In the genomic region with DNA sequence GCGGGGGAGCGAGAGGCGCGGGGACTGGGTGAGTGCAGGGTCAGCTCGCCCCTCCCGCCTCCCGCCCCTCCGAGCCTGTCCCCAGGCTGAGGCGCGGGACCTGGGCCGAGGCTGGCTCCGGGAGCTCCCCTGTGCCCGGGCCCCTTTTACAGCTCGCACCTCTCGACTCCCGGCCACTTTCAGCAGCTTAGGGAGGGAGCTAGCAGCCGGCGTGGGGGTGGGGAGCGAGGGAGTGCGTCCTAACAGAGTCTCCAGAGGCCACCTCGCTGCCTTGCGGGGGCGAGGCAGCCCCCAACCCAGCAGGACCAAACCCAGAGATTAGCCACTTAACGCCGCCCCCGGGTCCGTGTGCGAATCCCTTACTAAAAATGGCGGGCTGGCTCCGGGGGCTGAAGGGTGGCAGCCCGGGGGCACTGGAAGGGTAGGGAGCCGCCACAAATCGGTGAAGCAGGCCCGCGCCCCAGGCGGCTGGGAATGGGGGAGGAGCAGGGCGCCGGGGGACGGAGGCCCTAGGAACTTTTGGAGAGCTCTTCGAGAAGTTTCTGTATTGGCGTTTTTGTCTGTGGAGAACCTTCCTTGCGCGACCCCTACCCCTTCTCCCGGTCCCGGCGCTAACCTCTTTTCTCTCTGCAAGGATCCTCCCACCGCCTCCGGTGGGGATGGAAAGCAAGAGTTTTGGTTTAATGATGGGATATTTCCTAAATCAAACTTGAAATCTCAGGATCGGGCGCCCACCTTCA, we compare ENCODE assay signal across 8 cellular contexts. TPM values are rescaled to one million over a fixed set of nuclear protein-coding genes. Genes with fewer than 3 reads are reported as not detected.
A peak's percentile ranks its signal among the peaks of the same experiment; 100 is the strongest.
DNase-seq lines count a peak whose midpoint lies in the region; ATAC-seq, FAIRE-seq and TF ChIP-seq lines count a peak whose summit lies in the region.

No MANE protein-coding gene starts in this region.

- peaks cover 18% of the 10 kb centered on the region for H3K4me1 Mint-ChIP-seq in activated T-cell treated with anti-CD3 and anti-CD28 coated beads, Interleukin-2, amount 50 U/mL, for 4 hours (ENCODE audit: low read depth)

- no peaks in the 10 kb centered on the region for H3K9me3 ChIP-seq in cardiac muscle cell (ENCODE audit: low read depth)
- H3K9me3 ChIP-seq in mammary epithelial cell (replicated peaks; ENCODE audit: insufficient read depth, low read length) = no peaks in the 10 kb centered on the region
- no peaks in the 10 kb centered on the region for H3K9me3 ChIP-seq in mesenchymal stem cell (ENCODE audit: control insufficient read depth, low read length)

- H3K4me3 ChIP-seq in cardiac muscle cell (peak overlapping the region; percentile 34), mammary epithelial cell (replicated peaks in 1 of 3; ENCODE audit: insufficient read depth in 1 of 3, low read depth in 2 of 3, low read length in 3 of 3) (peak overlapping the region; percentile 66 to 85 (median 80)), mesenchymal stem cell (ENCODE audit: insufficient read depth in 1 of 2, low read depth in 1 of 2, low read length in 2 of 2) (peak overlapping the region; percentile 63 to 93)

- H3K27me3 Mint-ChIP-seq in activated T-cell treated with anti-CD3 and anti-CD28 coated beads, Interleukin-2, amount 50 U/mL, for 4 hours (ENCODE audit: low read depth) = peaks cover 68% of the 10 kb centered on the region

- no peak overlapping the region for H3K4me3 Mint-ChIP-seq in activated T-cell treated with anti-CD3 and anti-CD28 coated beads, Interleukin-2, amount 50 U/mL, for 4 hours

- no peaks in the 10 kb centered on the region for H3K9me3 Mint-ChIP-seq in activated T-cell treated with anti-CD3 and anti-CD28 coated beads, Interleukin-2, amount 50 U/mL, for 4 hours

- no peak for FAIRE-seq in urothelium cell line (lab: Jason Lieb, UNC)

- dilution Hi-C loops in mammary epithelial cell (cut with HindIII; ENCODE audit: low sequenced_read_pairs) = loop anchor here (25.0 kb wide), 1 partner anchor 650 kb away; the partner anchor contains the start of gene IRX5

- peaks cover 25% of the 10 kb centered on the region for H3K79me2 ChIP-seq in mammary epithelial cell (ENCODE audit: insufficient read depth, low read length)

- WGBS in mammary epithelial cell (ENCODE audit: low coverage, missing lambda C conversion rate) = 5% methylated on average over 20 of the region's 50 CpGs
- WGBS in mesenchymal stem cell = 3% methylated on average over 25 of the region's 50 CpGs

- CTCF ChIA-PET in mammary epithelial cell (lab: Charles Lee; ENCODE audit: low non-redundant PET) = no interaction called here

- ATAC-seq in left cardiac atrium (no peak), GM19467 (IDR thresholded peaks at IDR 0.05; ENCODE audit: unreplicated experiment) (no peak)
- no peak for ATAC-seq in activated T-cell treated with anti-CD3 and anti-CD28 coated beads, Interleukin-2, amount 50 U/mL, for 4 hours

- H4K91ac ChIP-seq in mesenchymal stem cell (ENCODE audit: low read length) = no peak overlapping the region

- intact Hi-C loops in left cardiac atrium (cut with DNase I) = loop anchor here (10.0 kb wide), 3 partner anchors 218 to 648 kb away; partner anchors contain the start of gene IRX5 (in 2 of the 2)
- intact Hi-C loops in mammary epithelial cell (cut with micrococcal nuclease) = loop anchor here (2.0 to 10.0 kb wide), 4 partner anchors 162 to 1085 kb away; no protein-coding TSS in a partner anchor

- H4K8ac ChIP-seq in mesenchymal stem cell (ENCODE audit: low read length) = peak overlapping the region; percentile 20

- H3K27me3 ChIP-seq in cardiac muscle cell = peaks cover 5% of the 10 kb centered on the region
- no peaks in the 10 kb centered on the region for H3K27me3 ChIP-seq in mammary epithelial cell (ENCODE audit: insufficient read depth, low read length)
- H3K27me3 ChIP-seq in mesenchymal stem cell (ENCODE audit: control insufficient read depth in 1 of 2, insufficient read depth in 1 of 2, low read length in 2 of 2) = peaks cover 0 to 52% of the 10 kb centered on the region in 2 experiments

- H2BK5ac ChIP-seq in mesenchymal stem cell (ENCODE audit: low read depth, low read length, poor library complexity, severe bottlenecking) = no peak overlapping the region

- H2AFZ ChIP-seq in mammary epithelial cell (ENCODE audit: low read depth, low read length) = peak overlapping the region; percentile 89
- H2AFZ ChIP-seq in mesenchymal stem cell (ENCODE audit: low read depth, low read length) = no peak overlapping the region

- in situ Hi-C loops in mammary epithelial cell (cut with MboI; ENCODE audit: low sequenced_read_pairs in 2 of 2) = loop anchor here (10.0 to 25.0 kb wide), 4 partner anchors 348 to 725 kb away; partner anchors contain the start of gene IRX5 (in 1 of the 2)

- no peak overlapping the region for H2BK15ac ChIP-seq in mesenchymal stem cell (ENCODE audit: low read depth, poor library complexity, severe bottlenecking)

- no peak overlapping the region for H3K14ac ChIP-seq in mesenchymal stem cell (ENCODE audit: low read length in 2 of 2)

- H3K9ac ChIP-seq in mammary epithelial cell (ENCODE audit: insufficient read depth, low read length) (peak overlapping the region; percentile 65), mesenchymal stem cell (ENCODE audit: low read length) (peak overlapping the region; percentile 88)

- no peak overlapping the region for H3K4ac ChIP-seq in mesenchymal stem cell (ENCODE audit: low read depth in 1 of 2, low read length in 2 of 2)

- peaks cover 3% of the 10 kb centered on the region for H3K4me1 ChIP-seq in cardiac muscle cell (ENCODE audit: low read depth)
- peaks cover 25% of the 10 kb centered on the region for H3K4me1 ChIP-seq in mammary epithelial cell (ENCODE audit: insufficient read depth, low read length)
- H3K4me1 ChIP-seq in mesenchymal stem cell (ENCODE audit: control insufficient read depth, insufficient read depth, low read depth, low read length) = peaks cover 48% of the 10 kb centered on the region

- H3K23ac ChIP-seq in mesenchymal stem cell (ENCODE audit: low read length in 2 of 2) = no peak overlapping the region

- no peak overlapping the region for H2BK120ac ChIP-seq in mesenchymal stem cell (ENCODE audit: low read depth, low read length)

- no peak overlapping the region for H2AK5ac ChIP-seq in mesenchymal stem cell (ENCODE audit: low read length, severe bottlenecking)

- H3K18ac ChIP-seq in mesenchymal stem cell (ENCODE audit: low read depth in 1 of 2, low read length in 2 of 2) = peak overlapping the region in 1 of 2 experiments; percentile 14

- H3K36me3 ChIP-seq in cardiac muscle cell (peaks cover 24% of the 10 kb centered on the region), mammary epithelial cell (ENCODE audit: insufficient read depth, low read length) (no peaks in the 10 kb centered on the region), mesenchymal stem cell (ENCODE audit: control insufficient read depth in 1 of 2, insufficient read depth in 2 of 2, low read depth in 1 of 2, low read length in 2 of 2) (no peaks in the 10 kb centered on the region)

- H3K36me3 Mint-ChIP-seq in activated T-cell treated with anti-CD3 and anti-CD28 coated beads, Interleukin-2, amount 50 U/mL, for 4 hours (ENCODE audit: insufficient read depth) = peaks cover 2% of the 10 kb centered on the region

- peaks cover 5% of the 10 kb centered on the region for H3K79me1 ChIP-seq in mesenchymal stem cell (replicated peaks; ENCODE audit: low read length, poor library complexity, severe bottlenecking)

- peak overlapping the region; percentile 88 for H3K4me2 ChIP-seq in mammary epithelial cell (ENCODE audit: insufficient read depth, low read depth, low read length)
- peak overlapping the region; percentile 74 for H3K4me2 ChIP-seq in mesenchymal stem cell (ENCODE audit: low read length, poor library complexity, severe bottlenecking)

- TF ChIP-seq CTCF in cardiac muscle cell (IDR thresholded peaks at IDR 0.05; ENCODE audit: low read depth, low read length) (no peak), mammary epithelial cell (conservative IDR thresholded peaks at IDR 0.05 in 1 of 2, IDR thresholded peaks at IDR 0.05 in 1 of 2; ENCODE audit: extremely low read depth in 1 of 2, insufficient read depth in 1 of 2, low read depth in 1 of 2, low read length in 2 of 2) (no peak)

- DNase-seq in cardiac muscle cell (ENCODE audit: low read depth in 1 of 2, low spot score in 1 of 2) (no peak), left cardiac atrium (no peak), mammary epithelial cell (no peak), mesenchymal stem cell (no peak), urothelium cell line (ENCODE audit: low spot score) (peak; percentile 48), NCI-H2107 treated with DMSO at 0.1 percent for 48 hours (lab: John Stamatoyannopoulos, UW; ENCODE audit: unreplicated experiment) (no peak)
- DNase-seq in activated T-cell treated with anti-CD3 and anti-CD28 coated beads, Interleukin-2, amount 50 U/mL, for 4 hours = no peak

- no TSS peak for BruUV-seq in mammary epithelial cell (replicated peaks; lab: Mats Ljungman, UMichigan)

- peak overlapping the region in 1 of 2 experiments; percentile 13 for H2BK12ac ChIP-seq in mesenchymal stem cell (ENCODE audit: low read length in 2 of 2)

- peak overlapping the region; percentile 99 for H3K27ac ChIP-seq in cardiac muscle cell
- peak overlapping the region; percentile 58 for H3K27ac ChIP-seq in mammary epithelial cell (ENCODE audit: insufficient read depth, low read depth, low read length)
- H3K27ac ChIP-seq in mesenchymal stem cell (ENCODE audit: low read length, poor library complexity, severe bottlenecking) = no peak overlapping the region

- peaks cover 2% of the 10 kb centered on the region for H4K20me1 ChIP-seq in mammary epithelial cell (ENCODE audit: insufficient read depth, low read length)

RNA-seq across cellular contexts. Expression of gene IRX3, which starts 0.6 kb away (rescaled TPM):
- 207 and 209 TPM in 2 replicates for total RNA-seq in cardiac muscle cell
- polyA plus RNA-seq in cardiac muscle cell = 190 and 212 TPM in 2 replicates
- total RNA-seq in left cardiac atrium = 1 to 10 TPM; 5.0 to 6.2 TPM
- 10 to 100 TPM in 1 of 2 donors, 1 to 10 TPM in 1; 7.2 to 15.5 TPM for total RNA-seq in mammary epithelial cell
- polyA plus RNA-seq in mammary epithelial cell = 2.6 TPM
- 5.3 TPM for polyA minus RNA-seq in mammary epithelial cell
- polyA plus RNA-seq in mesenchymal stem cell (2013, experiment 1 of 2) = 0.18 TPM
- polyA plus RNA-seq in mesenchymal stem cell (2013, experiment 2 of 2) = 0.41 TPM
- under 1 TPM in 1 of 3 donors, not detected in 2; 0.16 TPM for total RNA-seq in activated T-cell treated with anti-CD3 and anti-CD28 coated beads, Interleukin-2, amount 50 U/mL, for 4 hours

Comparison
In these comparisons a context has a peak if more than half of its experiments do, and no peak if none do; other contexts are left out.
1. RNA of gene IRX3, which starts 0.6 kb away (total RNA-seq): 207 to 209 TPM in cardiac muscle cell; 7.2 to 15.5 TPM in mammary epithelial cell, 5.0 to 6.2 TPM in left cardiac atrium and 0.16 TPM in activated T-cell treated with anti-CD3 and anti-CD28 coated beads, Interleukin-2, amount 50 U/mL, for 4 hours; every median in the first group is over 10 times any median in the second.
2. Peak in every context shown above with its lines, with median percentiles within 50 percentile points of each other: H3K4me3 ChIP-seq.